ENCODE assay signal across 8 cellular contexts in genomic region chr2:27264753-27265535, GRCh38. TPM values are rescaled to one million over a fixed set of nuclear protein-coding genes. Genes with fewer than 3 reads are reported as not detected.
A peak's percentile ranks its signal among the peaks of the same experiment; 100 is the strongest.
DNase-seq lines count a peak whose midpoint lies in the region; ATAC-seq, FAIRE-seq and TF ChIP-seq lines count a peak whose summit lies in the region.

No MANE protein-coding gene starts in this region.

- peak overlapping the region; percentile 90 for H2AFZ ChIP-seq in endothelial cell of umbilical vein (ENCODE audit: low read depth, low read length)

- H3K4me3 Mint-ChIP-seq in stimulated activated memory B cell treated with anti-CD40 and anti-IgM and Interleukin-4, amounts not matched to agents 10 μg/mL and 1 μg/mL and 100 μg/mL, for 72 hours, result peak overlapping the region; percentile 66

- H3K27ac ChIP-seq in endothelial cell of umbilical vein (ENCODE audit: insufficient read depth, low read depth, low read length) (no peak overlapping the region), muscle layer of duodenum (ENCODE audit: low read length) (no peak overlapping the region)

- H3K27me3 Mint-ChIP-seq in stimulated activated memory B cell treated with anti-CD40 and anti-IgM and Interleukin-4, amounts not matched to agents 10 μg/mL and 1 μg/mL and 100 μg/mL, for 72 hours, result peaks cover 43% of the 10 kb centered on the region

- H3K27me3 ChIP-seq in BJ (ENCODE audit: control insufficient read depth, insufficient read depth, low read length) (peaks cover 58% of the 10 kb centered on the region), endothelial cell of umbilical vein (ENCODE audit: control insufficient read depth in 2 of 2, insufficient read depth in 2 of 2, low read length in 2 of 2) (peaks cover 19 to 42% of the 10 kb centered on the region in 2 experiments), muscle layer of duodenum (ENCODE audit: low read depth, low read length) (peaks cover 50% of the 10 kb centered on the region)

- H3K9me3 Mint-ChIP-seq in stimulated activated memory B cell treated with anti-CD40 and anti-IgM and Interleukin-4, amounts not matched to agents 10 μg/mL and 1 μg/mL and 100 μg/mL, for 72 hours, result no peaks in the 10 kb centered on the region

- CTCF ChIA-PET in BJ (lab: Yijun Ruan, JAX) (interaction anchor here (0.6 to 7.9 kb wide), 18 partner anchors 8 to 131 kb away, joined by 3 to 64 read pairs (median 4); partner anchors contain the start of gene TRIM54), HEK293T (lab: Yijun Ruan, JAX) (interaction anchor here (0.6 to 2.3 kb wide), 12 partner anchors 7 to 1202 kb away, joined by 3 to 14 read pairs (median 5); partner anchors contain the start of genes DNAJC5G and TRIM54), endothelial cell of umbilical vein (lab: Charles Lee) (interaction anchor here (0.7 to 6.9 kb wide), 13 partner anchors 9 to 168 kb away, joined by 3 to 143 read pairs (median 5); partner anchors contain the start of genes PREB and TRIM54)

- H3K4me2 ChIP-seq in endothelial cell of umbilical vein (ENCODE audit: insufficient read depth, low read length), result peak overlapping the region; percentile 37

- BruUV-seq in endothelial cell of umbilical vein (replicated peaks; lab: Mats Ljungman, UMichigan), result TSS peak; percentile 15

- DNase-seq in BJ (ENCODE audit: low read depth), result no peak
- DNase-seq in HEK293T (ENCODE audit: extremely low spot score), result peak; percentile 87
- peak; percentile 33 for DNase-seq in NCI-H748 treated with DMSO at 0.1 percent for 48 hours (lab: John Stamatoyannopoulos, UW)
- peak; percentile 20 to 22 for DNase-seq in activated CD8-positive, alpha-beta memory T cell treated with anti-CD3 and anti-CD28 coated beads for 4 hours (ENCODE audit: low read depth in 2 of 2)
- DNase-seq in endothelial cell of umbilical vein (ENCODE audit: low read depth, low spot score), result peak; percentile 87

- H3K9me3 ChIP-seq in endothelial cell of umbilical vein (replicated peaks; ENCODE audit: control insufficient read depth, insufficient read depth, low read length), result no peaks in the 10 kb centered on the region
- no peaks in the 10 kb centered on the region for H3K9me3 ChIP-seq in muscle layer of duodenum (ENCODE audit: control insufficient read depth in 1 of 2, low read length in 2 of 2)

- dilution Hi-C loops in endothelial cell of umbilical vein (cut with MboI; ENCODE audit: extremely low pct_ligation_motif_present, low sequenced_read_pairs), result no loop called here

- H3K4me1 ChIP-seq in endothelial cell of umbilical vein (ENCODE audit: control insufficient read depth, extremely low read depth, insufficient read depth, low read length) (peaks cover 22% of the 10 kb centered on the region), muscle layer of duodenum (ENCODE audit: control insufficient read depth in 1 of 2, insufficient read depth in 2 of 2, low read length in 2 of 2) (peaks cover 4 to 35% of the 10 kb centered on the region in 2 donors)

- no peaks in the 10 kb centered on the region for H4K20me1 ChIP-seq in endothelial cell of umbilical vein (replicated peaks; ENCODE audit: control insufficient read depth, extremely low read depth, insufficient read depth, low read length)

- H3K36me3 ChIP-seq in BJ (ENCODE audit: control insufficient read depth, insufficient read depth, low read length), result no peaks in the 10 kb centered on the region
- no peaks in the 10 kb centered on the region for H3K36me3 ChIP-seq in endothelial cell of umbilical vein (ENCODE audit: control insufficient read depth in 2 of 2, extremely low read depth in 1 of 2, insufficient read depth in 2 of 2, low read length in 2 of 2)
- no peaks in the 10 kb centered on the region for H3K36me3 ChIP-seq in muscle layer of duodenum (ENCODE audit: control insufficient read depth in 1 of 2, insufficient read depth in 2 of 2, low read length in 2 of 2)

- TF ChIP-seq CTCF in BJ (IDR thresholded peaks at IDR 0.05; ENCODE audit: insufficient read depth, low read depth, low read length), result peak; percentile 52
- peak; percentile 90 to 93 for TF ChIP-seq CTCF in endothelial cell of umbilical vein (IDR thresholded peaks at IDR 0.05; ENCODE audit: extremely low read depth in 1 of 2, insufficient read depth in 1 of 2, low read depth in 1 of 2, low read length in 2 of 2)

- no peak overlapping the region for H3K27ac Mint-ChIP-seq in stimulated activated memory B cell treated with anti-CD40 and anti-IgM and Interleukin-4, amounts not matched to agents 10 μg/mL and 1 μg/mL and 100 μg/mL, for 72 hours

- no peak for TF ChIP-seq POLR2A in endothelial cell of umbilical vein (IDR thresholded peaks at IDR 0.05; ENCODE audit: low read depth, low read length)

- no peaks in the 10 kb centered on the region for H3K36me3 Mint-ChIP-seq in stimulated activated memory B cell treated with anti-CD40 and anti-IgM and Interleukin-4, amounts not matched to agents 10 μg/mL and 1 μg/mL and 100 μg/mL, for 72 hours

- H3K79me2 ChIP-seq in endothelial cell of umbilical vein (ENCODE audit: control insufficient read depth, insufficient read depth, low read length), result no peaks in the 10 kb centered on the region

- POLR2A ChIA-PET in BJ (lab: Charles Lee), result no interaction called here
- POLR2A ChIA-PET in HEK293T (lab: Yijun Ruan, JAX), result interaction anchor here (0.8 to 2.0 kb wide), 7 partner anchors 9 to 230 kb away, joined by 3 to 8 read pairs (median 4); partner anchors contain the start of gene MPV17
- POLR2A ChIA-PET in endothelial cell of umbilical vein (lab: Charles Lee), result interaction anchor here (1.5 kb wide), 1 partner anchor 28 kb away, joined by 3 read pairs; no protein-coding TSS in a partner anchor

- peak; percentile 91 for FAIRE-seq in endothelial cell of umbilical vein (lab: Jason Lieb, UNC)

- peak; percentile 69 for ATAC-seq in stimulated activated memory B cell treated with anti-CD40 and anti-IgM and Interleukin-4, amounts not matched to agents 10 μg/mL and 1 μg/mL and 100 μg/mL, for 72 hours
- no peak for ATAC-seq in GM18867 (IDR thresholded peaks at IDR 0.05; ENCODE audit: unreplicated experiment)

- H3K4me3 ChIP-seq in BJ (ENCODE audit: low read depth, low read length) (peak overlapping the region; percentile 10; the same call in 1 of the 2 replicates), endothelial cell of umbilical vein (replicated peaks in 1 of 3; ENCODE audit: insufficient read depth in 1 of 3, low read depth in 1 of 3, low read length in 3 of 3) (peak overlapping the region in 2 of 3 experiments; percentile 32 to 82), muscle layer of duodenum (ENCODE audit: low read depth in 1 of 2, low read length in 2 of 2) (peak overlapping the region; percentile 30 to 71)

- H3K4me1 Mint-ChIP-seq in stimulated activated memory B cell treated with anti-CD40 and anti-IgM and Interleukin-4, amounts not matched to agents 10 μg/mL and 1 μg/mL and 100 μg/mL, for 72 hours, result peaks cover 31% of the 10 kb centered on the region

- H3K9ac ChIP-seq in endothelial cell of umbilical vein (replicated peaks; ENCODE audit: extremely low read depth, insufficient read depth, low read length), result peak overlapping the region; percentile 25

- H3K9me1 ChIP-seq in endothelial cell of umbilical vein (replicated peaks; ENCODE audit: control insufficient read depth, extremely low read depth, insufficient read depth, low read length), result no peaks in the 10 kb centered on the region

- intact Hi-C loops in endothelial cell of umbilical vein (cut with micrococcal nuclease), result loop anchor here (1.0 to 2.0 kb wide), 4 partner anchors 15 to 38 kb away; no protein-coding TSS in a partner anchor

RNA-seq across cellular contexts. Expression of gene SLC30A3, which starts 2.1 kb away (rescaled TPM):
- polyA plus RNA-seq in BJ (2011; rRNA removed) (0.06 and 0.10 TPM in 2 replicates), endothelial cell of umbilical vein (63.9 and 79.9 TPM in 2 replicates)
- 0.19 and 0.31 TPM in 2 replicates for polyA minus RNA-seq in BJ (2011; rRNA and poly(A)+ RNA removed)
- 9.2 and 16.7 TPM in 2 replicates for total RNA-seq in endothelial cell of umbilical vein
- polyA plus RNA-seq in endothelial cell of umbilical vein (2011; cell fraction: cytosol; rRNA removed), result 25.9 and 38.7 TPM in 2 replicates
- polyA plus RNA-seq in endothelial cell of umbilical vein (2011; cell fraction: nucleus; rRNA removed), result 42.8 and 66.8 TPM in 2 replicates
- polyA plus RNA-seq in endothelial cell of umbilical vein (2012), result 3.9 and 11.9 TPM in 2 replicates
- 26.6 and 36.4 TPM in 2 replicates for polyA minus RNA-seq in endothelial cell of umbilical vein
- polyA minus RNA-seq in endothelial cell of umbilical vein (2011; cell fraction: cytosol; rRNA and poly(A)+ RNA removed), result 1.6 TPM
- polyA minus RNA-seq in endothelial cell of umbilical vein (2011; cell fraction: nucleus; rRNA and poly(A)+ RNA removed), result 12.2 and 20.5 TPM in 2 replicates

RNA-seq across cellular contexts. Expression of gene DNAJC5G, which starts 10.3 kb away (rescaled TPM):
- polyA plus RNA-seq in BJ (2011; rRNA removed) (not detected in 2 replicates), endothelial cell of umbilical vein (1.4 and 1.7 TPM in 2 replicates)
- polyA minus RNA-seq in BJ (2011; rRNA and poly(A)+ RNA removed), result not detected in 2 replicates
- 0.16 and 0.77 TPM in 2 replicates for total RNA-seq in endothelial cell of umbilical vein
- polyA plus RNA-seq in endothelial cell of umbilical vein (2011; cell fraction: cytosol; rRNA removed), result 0.34 and 0.35 TPM in 2 replicates
- 10.9 and 24.1 TPM in 2 replicates for polyA plus RNA-seq in endothelial cell of umbilical vein (2011; cell fraction: nucleus; rRNA removed)
- polyA plus RNA-seq in endothelial cell of umbilical vein (2012), result 0.29 TPM in 1 of 2 replicates, not detected in the other
- 2.1 and 3.9 TPM in 2 replicates for polyA minus RNA-seq in endothelial cell of umbilical vein
- polyA minus RNA-seq in endothelial cell of umbilical vein (2011; cell fraction: cytosol; rRNA and poly(A)+ RNA removed), result not detected
- 3.7 and 3.9 TPM in 2 replicates for polyA minus RNA-seq in endothelial cell of umbilical vein (2011; cell fraction: nucleus; rRNA and poly(A)+ RNA removed)

RNA-seq across cellular contexts. Expression of gene TRIM54, which starts 17.3 kb away (rescaled TPM):
- polyA plus RNA-seq in BJ (2011; rRNA removed) (0.05 TPM in 1 of 2 replicates, not detected in the other), endothelial cell of umbilical vein (1.6 and 1.7 TPM in 2 replicates)
- polyA minus RNA-seq in BJ (2011; rRNA and poly(A)+ RNA removed), result not detected in 2 replicates
- total RNA-seq in endothelial cell of umbilical vein, result 0.42 and 0.51 TPM in 2 replicates
- 0.14 and 0.32 TPM in 2 replicates for polyA plus RNA-seq in endothelial cell of umbilical vein (2011; cell fraction: cytosol; rRNA removed)
- 9.9 and 21.1 TPM in 2 replicates for polyA plus RNA-seq in endothelial cell of umbilical vein (2011; cell fraction: nucleus; rRNA removed)
- polyA plus RNA-seq in endothelial cell of umbilical vein (2012), result 0.37 and 0.46 TPM in 2 replicates
- polyA minus RNA-seq in endothelial cell of umbilical vein, result 0.17 and 1.0 TPM in 2 replicates
- 0.82 TPM for polyA minus RNA-seq in endothelial cell of umbilical vein (2011; cell fraction: cytosol; rRNA and poly(A)+ RNA removed)
- 1.2 and 1.5 TPM in 2 replicates for polyA minus RNA-seq in endothelial cell of umbilical vein (2011; cell fraction: nucleus; rRNA and poly(A)+ RNA removed)

RNA-seq across cellular contexts. Expression of gene UCN, which starts 43.3 kb away (rescaled TPM):
- polyA plus RNA-seq in BJ (2011; rRNA removed), result 0.17 and 0.34 TPM in 2 replicates
- 0.31 TPM in 1 of 2 replicates, not detected in the other for polyA minus RNA-seq in BJ (2011; rRNA and poly(A)+ RNA removed)
- total RNA-seq in endothelial cell of umbilical vein, result 0.75 TPM in 1 of 2 replicates, not detected in the other
- polyA plus RNA-seq in endothelial cell of umbilical vein, result 1.2 and 1.6 TPM in 2 replicates
- polyA plus RNA-seq in endothelial cell of umbilical vein (2011; cell fraction: cytosol; rRNA removed), result 0.24 TPM in 1 of 2 replicates, not detected in the other
- polyA plus RNA-seq in endothelial cell of umbilical vein (2011; cell fraction: nucleus; rRNA removed), result 1.6 and 1.8 TPM in 2 replicates
- 0.38 TPM in 1 of 2 replicates, not detected in the other for polyA plus RNA-seq in endothelial cell of umbilical vein (2012)
- polyA minus RNA-seq in endothelial cell of umbilical vein, result not detected in 2 replicates
- polyA minus RNA-seq in endothelial cell of umbilical vein (2011; cell fraction: cytosol; rRNA and poly(A)+ RNA removed), result 1.3 TPM
- not detected in 2 replicates for polyA minus RNA-seq in endothelial cell of umbilical vein (2011; cell fraction: nucleus; rRNA and poly(A)+ RNA removed)

RNA-seq across cellular contexts. Expression of gene CAD, which starts 47.8 kb away (rescaled TPM):
- polyA plus RNA-seq in BJ (2011; rRNA removed), result 12.4 and 26.6 TPM in 2 replicates
- polyA minus RNA-seq in BJ (2011; rRNA and poly(A)+ RNA removed), result 74.0 and 80.7 TPM in 2 replicates
- 81.0 and 91.4 TPM in 2 replicates for total RNA-seq in endothelial cell of umbilical vein
- 60.3 and 66.5 TPM in 2 replicates for polyA plus RNA-seq in endothelial cell of umbilical vein
- polyA plus RNA-seq in endothelial cell of umbilical vein (2011; cell fraction: cytosol; rRNA removed), result 36.4 and 39.6 TPM in 2 replicates
- 153 and 160 TPM in 2 replicates for polyA plus RNA-seq in endothelial cell of umbilical vein (2011; cell fraction: nucleus; rRNA removed)
- 72.2 and 82.2 TPM in 2 replicates for polyA plus RNA-seq in endothelial cell of umbilical vein (2012)
- polyA minus RNA-seq in endothelial cell of umbilical vein, result 171 and 179 TPM in 2 replicates
- polyA minus RNA-seq in endothelial cell of umbilical vein (2011; cell fraction: cytosol; rRNA and poly(A)+ RNA removed), result 138 TPM
- 87.4 and 95.8 TPM in 2 replicates for polyA minus RNA-seq in endothelial cell of umbilical vein (2011; cell fraction: nucleus; rRNA and poly(A)+ RNA removed)
